In the genomic region with DNA sequence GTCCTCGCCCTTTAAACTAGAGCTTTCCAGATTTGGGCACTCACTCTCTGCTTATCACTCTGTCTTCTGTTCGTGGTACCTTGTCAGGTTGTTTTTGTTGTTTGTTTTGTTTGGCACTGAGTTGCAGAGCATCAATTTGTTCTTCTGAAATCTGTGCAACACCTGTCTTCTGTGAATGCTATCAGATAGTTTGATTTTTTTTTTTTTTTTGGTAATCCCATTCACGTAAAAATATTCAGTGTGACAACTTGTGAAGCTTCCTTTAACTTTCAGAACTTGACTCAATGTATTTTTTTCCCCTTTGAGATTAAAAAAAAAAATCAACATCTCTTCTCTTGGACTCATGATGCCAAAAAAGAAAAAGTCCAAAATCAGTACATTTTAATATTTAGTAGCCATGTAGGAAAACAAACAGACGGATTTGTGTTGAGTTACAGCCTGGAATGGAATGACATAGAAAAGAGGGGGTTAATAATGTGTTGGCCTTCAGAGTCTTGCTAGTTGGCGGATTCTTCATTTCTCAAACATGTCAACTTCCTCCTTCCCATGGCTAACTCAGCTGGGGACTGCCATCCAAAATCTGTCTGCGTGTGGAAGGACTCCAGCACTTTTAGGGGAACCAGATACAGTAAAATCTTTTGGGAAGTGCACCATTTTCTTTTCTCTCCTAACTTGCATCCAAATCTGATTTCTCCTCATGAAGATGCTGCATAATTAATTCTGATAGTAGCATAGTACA, we compare ENCODE assay signal across 11 cellular contexts. TPM values are rescaled to one million over a fixed set of nuclear protein-coding genes. Genes with fewer than 3 reads are reported as not detected.
DNase-seq lines count a peak whose midpoint lies in the region; ATAC-seq lines count a peak whose summit lies in the region.
"Had no signal": no experiment of that assay in that cellular context is flagged by ENCODE, and none has a peak within 500 bp of the region (broad histone marks: within the 10 kb centered on the region; RNA-seq: fewer than 3 reads in every experiment).

No MANE protein-coding gene starts in this region.

- H3K9me3 Mint-ChIP-seq in activated CD8-positive, alpha-beta memory T cell treated with anti-CD3 and anti-CD28 coated beads, Interleukin-2, amount 10 ng/mL, durations not matched to agents 7 days and 5 days (ENCODE audit: low read depth), result no peaks in the 10 kb centered on the region
- H3K9me3 Mint-ChIP-seq in activated T-helper 17 cell treated with anti-CD3 and anti-CD28 coated beads, Interleukin-2, amount 50 U/mL, for 72 hours, result no peaks in the 10 kb centered on the region
- H3K9me3 Mint-ChIP-seq in stimulated activated naive B cell treated with anti-CD40 and anti-IgM and Interleukin-4, amounts not matched to agents 10 μg/mL and 1 μg/mL and 100 μg/mL, for 72 hours, result no peaks in the 10 kb centered on the region

- H3K27ac ChIP-seq in aorta (ENCODE audit: low read depth in 1 of 2, low read length in 2 of 2), result no peak overlapping the region

- DNase-seq in activated CD8-positive, alpha-beta memory T cell treated with anti-CD3 and anti-CD28 coated beads, Interleukin-2, amount 10 ng/mL, durations not matched to agents 7 days and 5 days, result no peak
- no peak for DNase-seq in activated CD8-positive, alpha-beta memory T cell treated with anti-CD3 and anti-CD28 coated beads, Interleukin-2, amount 50 U/mL, for 48 hours
- no peak for DNase-seq in stimulated activated naive B cell treated with anti-CD40 and anti-IgM and Interleukin-4, amounts not matched to agents 10 μg/mL and 1 μg/mL and 100 μg/mL, for 72 hours
- DNase-seq in amygdala (lab: John Stamatoyannopoulos, UW), result no peak
- DNase-seq in aorta, result no peak
- DNase-seq: GDM1, HCEC 1CT, midbrain had no signal

- 6 to 10% methylated on average over 6 of the region's 6 CpGs for WGBS in aorta, 2 donors

- no peak for ATAC-seq in activated CD8-positive, alpha-beta memory T cell treated with anti-CD3 and anti-CD28 coated beads, Interleukin-2, amount 10 ng/mL, durations not matched to agents 7 days and 5 days
- ATAC-seq in activated T-helper 17 cell treated with anti-CD3 and anti-CD28 coated beads, Interleukin-2, amount 50 U/mL, for 72 hours (replicated peaks), result no peak
- ATAC-seq in stimulated activated naive B cell treated with anti-CD40 and anti-IgM and Interleukin-4, amounts not matched to agents 10 μg/mL and 1 μg/mL and 100 μg/mL, for 72 hours (replicated peaks), result no peak
- ATAC-seq in HG02938 (IDR thresholded peaks at IDR 0.05; ENCODE audit: unreplicated experiment) (no peak), aorta (ENCODE audit: low FRiP score) (no peak)

- H3K9me3 ChIP-seq in iPS-18c (ENCODE audit: control insufficient read depth, insufficient read depth, low read length) (no peaks in the 10 kb centered on the region), aorta (ENCODE audit: control insufficient read depth, low read length) (no peaks in the 10 kb centered on the region)

- CTCF ChIA-PET in activated CD8-positive, alpha-beta memory T cell treated with anti-CD3 and anti-CD28 coated beads, Interleukin-2, amount 10 ng/mL, durations not matched to agents 7 days and 5 days (lab: Charles Lee), result no interaction called here

- H3K36me3 ChIP-seq in aorta (ENCODE audit: control insufficient read depth in 1 of 2, insufficient read depth in 2 of 2, low read length in 1 of 2), result no peaks in the 10 kb centered on the region

- no peaks in the 10 kb centered on the region for H3K4me1 ChIP-seq in aorta (ENCODE audit: control insufficient read depth in 1 of 2, insufficient read depth in 2 of 2, low read length in 2 of 2)

- H3K36me3 Mint-ChIP-seq in activated CD8-positive, alpha-beta memory T cell treated with anti-CD3 and anti-CD28 coated beads, Interleukin-2, amount 10 ng/mL, durations not matched to agents 7 days and 5 days, result no peaks in the 10 kb centered on the region
- H3K36me3 Mint-ChIP-seq in activated T-helper 17 cell treated with anti-CD3 and anti-CD28 coated beads, Interleukin-2, amount 50 U/mL, for 72 hours (ENCODE audit: low read depth), result peaks cover 12% of the 10 kb centered on the region
- H3K36me3 Mint-ChIP-seq in stimulated activated naive B cell treated with anti-CD40 and anti-IgM and Interleukin-4, amounts not matched to agents 10 μg/mL and 1 μg/mL and 100 μg/mL, for 72 hours, result no peaks in the 10 kb centered on the region

- intact Hi-C loops in aorta (cut with DNase I), result no loop called here

- H3K4me3 ChIP-seq in iPS-18c (ENCODE audit: insufficient read depth, low read depth, low read length) (peak overlapping the region; percentile 76; the same call in 1 of the 2 replicates), aorta (ENCODE audit: low read length in 2 of 2) (peak overlapping the region in 1 of 2 donors; percentile 82)

- H3K4me3 Mint-ChIP-seq in activated CD8-positive, alpha-beta memory T cell treated with anti-CD3 and anti-CD28 coated beads, Interleukin-2, amount 10 ng/mL, durations not matched to agents 7 days and 5 days, result peak overlapping the region; percentile 16
- peak overlapping the region; percentile 63 for H3K4me3 Mint-ChIP-seq in activated T-helper 17 cell treated with anti-CD3 and anti-CD28 coated beads, Interleukin-2, amount 50 U/mL, for 72 hours
- H3K4me3 Mint-ChIP-seq in stimulated activated naive B cell treated with anti-CD40 and anti-IgM and Interleukin-4, amounts not matched to agents 10 μg/mL and 1 μg/mL and 100 μg/mL, for 72 hours, result peak overlapping the region; percentile 80 to 81

- H3K27me3 Mint-ChIP-seq in activated CD8-positive, alpha-beta memory T cell treated with anti-CD3 and anti-CD28 coated beads, Interleukin-2, amount 10 ng/mL, durations not matched to agents 7 days and 5 days, result peaks cover 85% of the 10 kb centered on the region
- peaks cover 65% of the 10 kb centered on the region for H3K27me3 Mint-ChIP-seq in activated T-helper 17 cell treated with anti-CD3 and anti-CD28 coated beads, Interleukin-2, amount 50 U/mL, for 72 hours
- H3K27me3 Mint-ChIP-seq in stimulated activated naive B cell treated with anti-CD40 and anti-IgM and Interleukin-4, amounts not matched to agents 10 μg/mL and 1 μg/mL and 100 μg/mL, for 72 hours, result peaks cover 57 to 59% of the 10 kb centered on the region in 2 donors

- H3K27me3 ChIP-seq in aorta (ENCODE audit: control insufficient read depth in 1 of 2, insufficient read depth in 2 of 2, low read length in 1 of 2), result no peaks in the 10 kb centered on the region

- H3K4me1 Mint-ChIP-seq in activated CD8-positive, alpha-beta memory T cell treated with anti-CD3 and anti-CD28 coated beads, Interleukin-2, amount 10 ng/mL, durations not matched to agents 7 days and 5 days, result peaks cover 7% of the 10 kb centered on the region
- H3K4me1 Mint-ChIP-seq in activated T-helper 17 cell treated with anti-CD3 and anti-CD28 coated beads, Interleukin-2, amount 50 U/mL, for 72 hours, result peaks cover 6% of the 10 kb centered on the region
- H3K4me1 Mint-ChIP-seq in stimulated activated naive B cell treated with anti-CD40 and anti-IgM and Interleukin-4, amounts not matched to agents 10 μg/mL and 1 μg/mL and 100 μg/mL, for 72 hours, result peaks cover 9 to 19% of the 10 kb centered on the region in 2 donors

- H3K27ac Mint-ChIP-seq in activated CD8-positive, alpha-beta memory T cell treated with anti-CD3 and anti-CD28 coated beads, Interleukin-2, amount 10 ng/mL, durations not matched to agents 7 days and 5 days, result no peak overlapping the region
- H3K27ac Mint-ChIP-seq in activated T-helper 17 cell treated with anti-CD3 and anti-CD28 coated beads, Interleukin-2, amount 50 U/mL, for 72 hours, result no peak overlapping the region
- H3K27ac Mint-ChIP-seq in stimulated activated naive B cell treated with anti-CD40 and anti-IgM and Interleukin-4, amounts not matched to agents 10 μg/mL and 1 μg/mL and 100 μg/mL, for 72 hours, result no peak overlapping the region

RNA-seq across cellular contexts. Expression of gene TMEM178A, which starts 1.6 kb away (rescaled TPM):
- total RNA-seq in activated CD8-positive, alpha-beta memory T cell treated with anti-CD3 and anti-CD28 coated beads, Interleukin-2, amount 10 ng/mL, durations not matched to agents 7 days and 5 days, result not detected
- total RNA-seq in activated T-helper 17 cell treated with anti-CD3 and anti-CD28 coated beads, Interleukin-2, amount 50 U/mL, for 72 hours, result under 1 TPM in 1 of 2 donors, not detected in 1; 0.42 TPM
- 1 to 10 TPM; 2.0 to 5.0 TPM for total RNA-seq in aorta
- 1 to 10 TPM; 4.4 to 9.5 TPM for polyA plus RNA-seq in aorta

Comparison
In these comparisons a context has a peak if more than half of its experiments do, and no peak if none do; other contexts are left out.
1. H3K4me3 Mint-ChIP-seq: peak in every context shown above with its lines; median percentile 80 in stimulated activated naive B cell treated with anti-CD40 and anti-IgM and Interleukin-4, amounts not matched to agents 10 μg/mL and 1 μg/mL and 100 μg/mL, for 72 hours; 63 in activated T-helper 17 cell treated with anti-CD3 and anti-CD28 coated beads, Interleukin-2, amount 50 U/mL, for 72 hours; 16 in activated CD8-positive, alpha-beta memory T cell treated with anti-CD3 and anti-CD28 coated beads, Interleukin-2, amount 10 ng/mL, durations not matched to agents 7 days and 5 days.